ENCODE assay signal across 34 cellular contexts in the genomic region with DNA sequence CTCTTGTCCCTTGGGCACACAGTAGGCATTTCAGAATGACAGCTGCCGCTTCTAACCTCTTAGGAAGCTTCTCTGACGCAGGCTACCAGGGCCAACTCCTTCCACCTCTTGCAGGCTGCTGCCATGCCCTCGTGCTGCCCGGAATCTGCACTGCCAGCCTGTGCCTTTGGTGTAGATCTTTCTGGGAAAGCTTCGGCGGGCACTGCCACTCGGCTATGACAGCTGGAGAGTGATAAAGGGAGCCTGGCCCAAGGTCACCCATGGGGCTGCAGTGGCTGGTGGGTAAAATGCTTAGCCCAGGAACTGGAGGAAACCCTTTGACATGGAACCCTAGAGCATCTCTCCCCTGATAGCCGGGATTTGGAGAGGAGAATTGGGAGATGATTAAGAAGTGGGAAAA.
"Had no signal": no experiment of that assay in that cellular context is flagged by ENCODE, and none has a peak within 500 bp of the region (broad histone marks: within the 10 kb centered on the region; RNA-seq: fewer than 3 reads in every experiment).

No MANE protein-coding gene starts in this region.

- H3K36me3 ChIP-seq: adrenal gland had no signal

- H3K27ac ChIP-seq: adrenal gland, body of pancreas, coronary artery, dorsolateral prefrontal cortex had no signal

- H3K36me3 Mint-ChIP-seq: activated CD8-positive, alpha-beta memory T cell treated with anti-CD3 and anti-CD28 coated beads, Interleukin-2, amount 10 ng/mL, durations not matched to agents 7 days and 5 days had no signal

- H3K9me3 ChIP-seq: adrenal gland, body of pancreas had no signal

- H3K4me3 ChIP-seq: adrenal gland, body of pancreas, coronary artery, dorsolateral prefrontal cortex had no signal

- H3K4me3 Mint-ChIP-seq: activated CD4-positive, alpha-beta memory T cell treated with anti-CD3 and anti-CD28 coated beads for 36 hours; activated CD4-positive, alpha-beta T cell treated with anti-CD3 and anti-CD28 coated beads for 36 hours; activated CD4-positive, alpha-beta T cell treated with anti-CD3 and anti-CD28 coated beads, Interleukin-2, amount 10 ng/mL, durations not matched to agents 24 days and 14 days; activated CD8-positive, alpha-beta memory T cell treated with anti-CD3 and anti-CD28 coated beads, Interleukin-2, amount 10 ng/mL, durations not matched to agents 7 days and 5 days; activated CD8-positive, alpha-beta T cell treated with anti-CD3 and anti-CD28 coated beads, Interleukin-2, amount 10 ng/mL, durations not matched to agents 7 days and 5 days; activated naive CD4-positive, alpha-beta T cell treated with anti-CD3 and anti-CD28 coated beads for 36 hours; activated naive CD4-positive, alpha-beta T cell treated with anti-CD3 and anti-CD28 coated beads, Interleukin-2, amount 50 U/mL, for 24 hours; activated naive CD8-positive, alpha-beta T cell treated with anti-CD3 and anti-CD28 coated beads for 36 hours; activated naive CD8-positive, alpha-beta T cell treated with anti-CD3 and anti-CD28 coated beads, Interleukin-2, amount 50 U/mL, for 24 hours; activated T-helper 1 cell treated with anti-CD3 and anti-CD28 coated beads, Interleukin-12 subunit alpha, Interleukin-12 subunit beta, Interleukin-2, Interleukin-4 antibody, amounts not matched to agents 30 ng/mL and 10 ng/mL and 1 ng/mL, durations not matched to agents 14 hours and 24 hours and 36 hours; dendritic cell treated with granulocyte-macrophage colony-stimulating factor and Interleukin-4, amounts not matched to agents 40 ng/mL and 50 ng/mL, for 4 days; endodermal cell; T-helper 17 cell; T-helper 2 cell treated with Interferon-gamma antibody and Interleukin-4, amounts not matched to agents 5 μg/mL and 100 μg/mL, for 36 hours had no signal

- ATAC-seq: activated CD4-positive, alpha-beta T cell treated with anti-CD3 and anti-CD28 coated beads for 36 hours; activated CD8-positive, alpha-beta memory T cell treated with anti-CD3 and anti-CD28 coated beads, Interleukin-2, amount 10 ng/mL, durations not matched to agents 7 days and 5 days; activated CD8-positive, alpha-beta T cell treated with anti-CD3 and anti-CD28 coated beads, Interleukin-2, amount 10 ng/mL, durations not matched to agents 7 days and 5 days; activated naive CD8-positive, alpha-beta T cell treated with anti-CD3 and anti-CD28 coated beads, Interleukin-2, amount 50 U/mL, for 24 hours; body of pancreas; esophagus mucosa; T-helper 17 cell had no signal

- H3K27me3 Mint-ChIP-seq: activated CD4-positive, alpha-beta memory T cell treated with anti-CD3 and anti-CD28 coated beads for 36 hours; activated CD4-positive, alpha-beta T cell treated with anti-CD3 and anti-CD28 coated beads for 36 hours; activated CD4-positive, alpha-beta T cell treated with anti-CD3 and anti-CD28 coated beads, Interleukin-2, amount 10 ng/mL, durations not matched to agents 24 days and 14 days; activated CD8-positive, alpha-beta memory T cell treated with anti-CD3 and anti-CD28 coated beads, Interleukin-2, amount 10 ng/mL, durations not matched to agents 7 days and 5 days; activated naive CD4-positive, alpha-beta T cell treated with anti-CD3 and anti-CD28 coated beads, Interleukin-2, amount 50 U/mL, for 24 hours; activated naive CD8-positive, alpha-beta T cell treated with anti-CD3 and anti-CD28 coated beads for 36 hours; activated naive CD8-positive, alpha-beta T cell treated with anti-CD3 and anti-CD28 coated beads, Interleukin-2, amount 50 U/mL, for 24 hours; dendritic cell treated with granulocyte-macrophage colony-stimulating factor and Interleukin-4, amounts not matched to agents 40 ng/mL and 50 ng/mL, for 4 days; T-helper 17 cell had no signal

- H3K4me1 ChIP-seq: adrenal gland, body of pancreas had no signal

- H3K4me1 Mint-ChIP-seq: activated CD4-positive, alpha-beta T cell treated with anti-CD3 and anti-CD28 coated beads for 36 hours; activated CD4-positive, alpha-beta T cell treated with anti-CD3 and anti-CD28 coated beads, Interleukin-2, amount 10 ng/mL, durations not matched to agents 24 days and 14 days; activated CD8-positive, alpha-beta memory T cell treated with anti-CD3 and anti-CD28 coated beads, Interleukin-2, amount 10 ng/mL, durations not matched to agents 7 days and 5 days; activated naive CD4-positive, alpha-beta T cell treated with anti-CD3 and anti-CD28 coated beads, Interleukin-2, amount 50 U/mL, for 24 hours; activated naive CD8-positive, alpha-beta T cell treated with anti-CD3 and anti-CD28 coated beads for 36 hours; activated naive CD8-positive, alpha-beta T cell treated with anti-CD3 and anti-CD28 coated beads, Interleukin-2, amount 50 U/mL, for 24 hours had no signal

- DNase-seq: activated CD4-positive, alpha-beta memory T cell treated with anti-CD3 and anti-CD28 coated beads for 36 hours; activated CD4-positive, alpha-beta T cell treated with anti-CD3 and anti-CD28 coated beads for 36 hours; activated CD4-positive, alpha-beta T cell treated with anti-CD3 and anti-CD28 coated beads, Interleukin-2, amount 10 ng/mL, durations not matched to agents 24 days and 14 days; activated CD4-positive, CD25-positive, alpha-beta regulatory T cell; activated CD4-positive, CD25-positive, alpha-beta regulatory T cell treated with anti-CD3 and anti-CD28 coated beads, Interleukin-2, amount 50 U/mL, for 72 hours; activated CD8-positive, alpha-beta memory T cell treated with anti-CD3 and anti-CD28 coated beads, Interleukin-2, amount 10 ng/mL, durations not matched to agents 7 days and 5 days; activated CD8-positive, alpha-beta memory T cell treated with anti-CD3 and anti-CD28 coated beads, Interleukin-2, amount 50 U/mL, for 4 hours; activated CD8-positive, alpha-beta T cell treated with anti-CD3 and anti-CD28 coated beads, Interleukin-2, amount 10 ng/mL, durations not matched to agents 7 days and 5 days; activated effector memory CD4-positive, alpha-beta T cell treated with anti-CD3 and anti-CD28 coated beads, Interleukin-2, amount 50 U/mL, for 16 hours; activated naive CD4-positive, alpha-beta T cell treated with anti-CD3 and anti-CD28 coated beads for 36 hours; activated naive CD8-positive, alpha-beta T cell treated with anti-CD3 and anti-CD28 coated beads for 36 hours; activated naive CD8-positive, alpha-beta T cell treated with anti-CD3 and anti-CD28 coated beads, Interleukin-2, amount 50 U/mL, for 24 hours; activated T-cell treated with anti-CD3 and anti-CD28 coated beads, Interleukin-2, amount 50 U/mL, for 1 hour; activated T-cell treated with anti-CD3 and anti-CD28 coated beads, Interleukin-2, amount 50 U/mL, for 48 hours; adrenal gland; amygdala; aorta; body of pancreas; central memory CD4-positive, alpha-beta T cell; dorsolateral prefrontal cortex; effector memory CD4-positive, alpha-beta T cell; endodermal cell; foreskin fibroblast; SW 1271; T-helper 1 cell; T-helper 17 cell; T1000 had no signal

- H3K9me3 Mint-ChIP-seq: activated CD4-positive, alpha-beta memory T cell treated with anti-CD3 and anti-CD28 coated beads for 36 hours; activated CD4-positive, alpha-beta T cell treated with anti-CD3 and anti-CD28 coated beads, Interleukin-2, amount 10 ng/mL, durations not matched to agents 24 days and 14 days; activated naive CD4-positive, alpha-beta T cell treated with anti-CD3 and anti-CD28 coated beads, Interleukin-2, amount 50 U/mL, for 24 hours; activated naive CD8-positive, alpha-beta T cell treated with anti-CD3 and anti-CD28 coated beads for 36 hours; activated naive CD8-positive, alpha-beta T cell treated with anti-CD3 and anti-CD28 coated beads, Interleukin-2, amount 50 U/mL, for 24 hours; activated T-helper 1 cell treated with anti-CD3 and anti-CD28 coated beads, Interleukin-12 subunit alpha, Interleukin-12 subunit beta, Interleukin-2, Interleukin-4 antibody, amounts not matched to agents 30 ng/mL and 10 ng/mL and 1 ng/mL, durations not matched to agents 14 hours and 24 hours and 36 hours; activated T-helper 2 cell treated with anti-CD3 and anti-CD28 coated beads, Interferon-gamma antibody, Interleukin-2, Interleukin-4, amounts not matched to agents 10 μg/mL and 5 μg/mL and 100 μg/mL, durations not matched to agents 14 hours and 24 hours and 36 hours; dendritic cell treated with granulocyte-macrophage colony-stimulating factor and Interleukin-4, amounts not matched to agents 40 ng/mL and 50 ng/mL, for 4 days; endodermal cell; T-helper 2 cell treated with Interferon-gamma antibody and Interleukin-4, amounts not matched to agents 5 μg/mL and 100 μg/mL, for 36 hours had no signal

- H3K27ac Mint-ChIP-seq: activated CD4-positive, alpha-beta memory T cell treated with anti-CD3 and anti-CD28 coated beads for 36 hours; activated CD4-positive, alpha-beta T cell treated with anti-CD3 and anti-CD28 coated beads for 36 hours; activated CD4-positive, alpha-beta T cell treated with anti-CD3 and anti-CD28 coated beads, Interleukin-2, amount 10 ng/mL, durations not matched to agents 24 days and 14 days; activated CD8-positive, alpha-beta memory T cell treated with anti-CD3 and anti-CD28 coated beads, Interleukin-2, amount 10 ng/mL, durations not matched to agents 7 days and 5 days; activated CD8-positive, alpha-beta T cell treated with anti-CD3 and anti-CD28 coated beads, Interleukin-2, amount 10 ng/mL, durations not matched to agents 7 days and 5 days; activated naive CD4-positive, alpha-beta T cell treated with anti-CD3 and anti-CD28 coated beads for 36 hours; activated naive CD4-positive, alpha-beta T cell treated with anti-CD3 and anti-CD28 coated beads, Interleukin-2, amount 50 U/mL, for 24 hours; activated naive CD8-positive, alpha-beta T cell treated with anti-CD3 and anti-CD28 coated beads for 36 hours; activated naive CD8-positive, alpha-beta T cell treated with anti-CD3 and anti-CD28 coated beads, Interleukin-2, amount 50 U/mL, for 24 hours; activated T-helper 1 cell treated with anti-CD3 and anti-CD28 coated beads, Interleukin-12 subunit alpha, Interleukin-12 subunit beta, Interleukin-2, Interleukin-4 antibody, amounts not matched to agents 30 ng/mL and 10 ng/mL and 1 ng/mL, durations not matched to agents 14 hours and 24 hours and 36 hours; activated T-helper 2 cell treated with anti-CD3 and anti-CD28 coated beads, Interferon-gamma antibody, Interleukin-2, Interleukin-4, amounts not matched to agents 10 μg/mL and 5 μg/mL and 100 μg/mL, durations not matched to agents 14 hours and 24 hours and 36 hours; dendritic cell treated with granulocyte-macrophage colony-stimulating factor and Interleukin-4, amounts not matched to agents 40 ng/mL and 50 ng/mL, for 4 days; endodermal cell; T-helper 17 cell; T-helper 2 cell treated with Interferon-gamma antibody and Interleukin-4, amounts not matched to agents 5 μg/mL and 100 μg/mL, for 36 hours had no signal

- H3K27me3 ChIP-seq: adrenal gland, body of pancreas, dorsolateral prefrontal cortex had no signal
